ENCODE assay signal across 8 cellular contexts in the genomic region with DNA sequence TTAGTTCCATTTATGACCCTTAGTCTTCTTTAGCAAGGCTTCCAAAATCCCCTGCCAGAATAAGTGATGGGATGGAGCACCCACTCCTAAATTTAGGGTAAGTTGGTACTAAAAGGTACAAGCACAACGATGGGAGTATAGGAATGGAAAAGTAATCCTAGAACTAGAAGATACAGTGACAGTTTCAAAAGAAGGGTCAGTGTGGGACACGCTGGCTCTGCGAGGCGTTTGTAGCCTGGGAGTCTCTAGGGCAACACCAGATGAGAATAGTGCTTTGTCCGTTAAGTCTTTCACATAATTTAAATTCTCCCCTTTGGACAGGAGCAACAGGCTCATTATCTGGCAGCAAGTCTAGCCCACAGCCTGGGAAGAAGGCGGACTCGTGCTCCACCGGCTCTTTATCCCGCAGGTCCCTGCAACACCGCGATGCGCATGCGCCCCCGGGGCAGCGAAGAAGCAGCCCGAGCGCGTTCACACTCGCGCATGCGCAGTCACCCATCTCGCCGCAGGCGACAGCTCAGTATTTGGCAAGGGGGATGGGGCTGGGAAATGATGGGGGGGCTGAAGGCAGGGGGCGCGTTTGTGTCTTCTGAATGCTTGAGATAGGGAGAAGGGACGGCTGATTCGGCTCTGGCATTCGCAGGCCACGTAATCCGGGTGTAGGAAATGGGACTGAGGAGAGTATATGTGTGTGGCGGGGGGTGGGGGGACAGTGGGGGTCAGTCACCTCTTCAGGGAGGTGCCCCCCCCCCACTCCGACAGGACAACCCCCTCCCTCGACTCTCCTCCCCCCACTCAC. TPM values are rescaled to one million over a fixed set of nuclear protein-coding genes. Genes with fewer than 3 reads are reported as not detected.
DNase-seq lines count a peak whose midpoint lies in the region; ATAC-seq and TF ChIP-seq lines count a peak whose summit lies in the region.

No MANE protein-coding gene starts in this region.

- H3K36me3 Mint-ChIP-seq in T-helper 2 cell treated with Interferon-gamma antibody and Interleukin-4, amounts not matched to agents 5 μg/mL and 100 μg/mL, for 36 hours (ENCODE audit: low read depth) = peaks cover 18% of the 10 kb centered on the region

- peak overlapping the region; percentile 99 for H3K27ac Mint-ChIP-seq in T-helper 2 cell treated with Interferon-gamma antibody and Interleukin-4, amounts not matched to agents 5 μg/mL and 100 μg/mL, for 36 hours

- TF ChIP-seq CTCF in GM10248 (IDR thresholded peaks at IDR 0.05; ENCODE audit: control extremely low read depth, extremely low read depth, low read depth, missing control alignments) (no peak), ascending aorta (IDR thresholded peaks at IDR 0.05) (peak in 1 of 3 experiments; percentile 10), uterus (IDR thresholded peaks at IDR 0.05) (peak in 2 of 4 experiments; percentile 8 to 9)

- peak overlapping the region; percentile 88 for H3K4me3 Mint-ChIP-seq in T-helper 2 cell treated with Interferon-gamma antibody and Interleukin-4, amounts not matched to agents 5 μg/mL and 100 μg/mL, for 36 hours

- H3K36me3 ChIP-seq in ascending aorta (no peaks in the 10 kb centered on the region), uterus (no peaks in the 10 kb centered on the region)

- POLR2A ChIA-PET in GM10248 (lab: Yijun Ruan, JAX) = interaction anchor here (0.5 to 0.8 kb wide), 14 partner anchors 34 to 1591 kb away, joined by 3 to 13 read pairs (median 5); a partner anchor contains a TSS

- peak; percentile 8 to 34 for TF ChIP-seq POLR2A in uterus (IDR thresholded peaks at IDR 0.05)

- H3K27ac ChIP-seq in ascending aorta (peak overlapping the region; percentile 97 to 98), uterus (peak overlapping the region; percentile 99 to 100)

- H3K27me3 ChIP-seq in ascending aorta = no peaks in the 10 kb centered on the region
- no peaks in the 10 kb centered on the region for H3K27me3 ChIP-seq in uterus

- ATAC-seq in HG02798 (IDR thresholded peaks at IDR 0.05; ENCODE audit: poor library complexity, unreplicated experiment) = peak; percentile 64

- H3K27me3 Mint-ChIP-seq in T-helper 2 cell treated with Interferon-gamma antibody and Interleukin-4, amounts not matched to agents 5 μg/mL and 100 μg/mL, for 36 hours (ENCODE audit: low read depth) = peaks cover 5% of the 10 kb centered on the region

- H3K9me3 Mint-ChIP-seq in T-helper 2 cell treated with Interferon-gamma antibody and Interleukin-4, amounts not matched to agents 5 μg/mL and 100 μg/mL, for 36 hours = no peaks in the 10 kb centered on the region

- peak; percentile 95 for DNase-seq in GM10248 (ENCODE audit: extremely low spot score)
- DNase-seq in NCI-H187 treated with DMSO at 0.1 percent for 48 hours (lab: John Stamatoyannopoulos, UW) = peak; percentile 22
- peak; percentile 95 for DNase-seq in T-helper 2 cell treated with Interferon-gamma antibody and Interleukin-4, amounts not matched to agents 5 μg/mL and 100 μg/mL, for 36 hours (ENCODE audit: low spot score)
- peak; percentile 90 to 98 for DNase-seq in ascending aorta (ENCODE audit: low spot score in 2 of 2)
- peak; percentile 99 for DNase-seq in hepatic stellate cell (ENCODE audit: low spot score)
- DNase-seq in putamen (ENCODE audit: low spot score) = peak; percentile 94
- peak; percentile 95 to 96 for DNase-seq in uterus

- H3K4me3 ChIP-seq in ascending aorta = peak overlapping the region; percentile 79 to 83
- peak overlapping the region; percentile 83 to 95 for H3K4me3 ChIP-seq in uterus

- H3K9me3 ChIP-seq in ascending aorta = no peaks in the 10 kb centered on the region
- H3K9me3 ChIP-seq in uterus = no peaks in the 10 kb centered on the region

- intact Hi-C loops in ascending aorta (cut with DNase I) = loop anchor here (5.0 kb wide), 1 partner anchor 40 kb away; no protein-coding TSS in a partner anchor
- intact Hi-C loops in uterus (cut with DNase I; ENCODE audit: low total_unique reads) = no loop called here

- CTCF ChIA-PET in GM10248 (lab: Yijun Ruan, JAX) = interaction anchor here (0.5 to 1.0 kb wide), 5 partner anchors 9 to 107 kb away, joined by 3 to 4 read pairs (median 3); no protein-coding TSS in a partner anchor

- peaks cover 37% of the 10 kb centered on the region for H3K4me1 Mint-ChIP-seq in T-helper 2 cell treated with Interferon-gamma antibody and Interleukin-4, amounts not matched to agents 5 μg/mL and 100 μg/mL, for 36 hours (ENCODE audit: low read depth)

- H3K4me1 ChIP-seq in ascending aorta = peaks cover 5 to 32% of the 10 kb centered on the region in 2 donors
- H3K4me1 ChIP-seq in uterus = peaks cover 5 to 9% of the 10 kb centered on the region in 2 donors

RNA-seq across cellular contexts. Expression of a gene that starts 0.6 kb away (rescaled TPM):
- total RNA-seq in ascending aorta (189 TPM), uterus (100 to 1,000 TPM in 2 of 4 donors, 10 to 100 TPM in 2; 44.3 to 147 (median 99.0) TPM)

RNA-seq across cellular contexts. Expression of a gene that starts 30.4 kb away (rescaled TPM):
- 123 TPM for total RNA-seq in ascending aorta
- 10 to 100 TPM; 23.6 to 49.1 (median 36.3) TPM for total RNA-seq in uterus

Comparison
In these comparisons a context has a peak if more than half of its experiments do, and no peak if none do; other contexts are left out.
1. Peak in every context shown above with its lines: DNase-seq, ATAC-seq, H3K4me3 ChIP-seq and H3K27ac ChIP-seq.
2. DNase-seq: peak in every context shown above with its lines; median percentile 99 in hepatic stellate cell; 96 in uterus; 95 in GM10248; 95 in T-helper 2 cell treated with Interferon-gamma antibody and Interleukin-4, amounts not matched to agents 5 μg/mL and 100 μg/mL, for 36 hours; 94 in ascending aorta; 94 in putamen; 22 in NCI-H187 treated with DMSO at 0.1 percent for 48 hours.